10 cellular contexts compared by ENCODE assay signal in genomic region chr2:36569267-36569860, GRCh38. TPM values are rescaled to one million over a fixed set of nuclear protein-coding genes. Genes with fewer than 3 reads are reported as not detected.
DNase-seq lines count a peak whose midpoint lies in the region; ATAC-seq and TF ChIP-seq lines count a peak whose summit lies in the region.
"Had no signal": no experiment of that assay in that cellular context is flagged by ENCODE, and none has a peak within 500 bp of the region (broad histone marks: within the 10 kb centered on the region; RNA-seq: fewer than 3 reads in every experiment).

No MANE protein-coding gene starts in this region.

- H3K27me3 Mint-ChIP-seq in brain, result no peaks in the 10 kb centered on the region
- no peaks in the 10 kb centered on the region for H3K27me3 Mint-ChIP-seq in type B pancreatic cell
- H3K27me3 Mint-ChIP-seq: activated naive CD4-positive, alpha-beta T cell treated with anti-CD3 and anti-CD28 coated beads, Interleukin-2, amount 50 U/mL, for 24 hours had no signal

- H3K4me1 ChIP-seq in HUES64 (ENCODE audit: insufficient read depth, low read length) (peaks cover 40% of the 10 kb centered on the region), lung (ENCODE audit: control insufficient read depth in 2 of 2, insufficient read depth in 2 of 2, low read length in 2 of 2) (peaks cover 2 to 5% of the 10 kb centered on the region in 2 donors)
- H3K4me1 ChIP-seq: prostate gland had no signal

- H3K9me3 Mint-ChIP-seq in brain (no peaks in the 10 kb centered on the region), type B pancreatic cell (no peaks in the 10 kb centered on the region)
- H3K9me3 Mint-ChIP-seq: activated naive CD4-positive, alpha-beta T cell treated with anti-CD3 and anti-CD28 coated beads, Interleukin-2, amount 50 U/mL, for 24 hours; T-helper 1 cell treated with Interleukin-12 subunit alpha and Interleukin-12 subunit beta and Interleukin-4 antibody, amounts not matched to agents 30 μg/mL and 1 μg/mL, for 36 hours had no signal

- ATAC-seq in lung (ENCODE audit: insufficient read depth, low FRiP score), result peak; percentile 13
- ATAC-seq in GM18517 (IDR thresholded peaks at IDR 0.05; ENCODE audit: unreplicated experiment), result no peak
- ATAC-seq in GM18909 (IDR thresholded peaks at IDR 0.05; ENCODE audit: poor library complexity, unreplicated experiment), result no peak

- H3K4me1 Mint-ChIP-seq in brain, result peaks cover 28% of the 10 kb centered on the region
- H3K4me1 Mint-ChIP-seq in type B pancreatic cell (ENCODE audit: unreplicated experiment), result peaks cover 10% of the 10 kb centered on the region

- H3K4me3 Mint-ChIP-seq in brain (no peak overlapping the region), type B pancreatic cell (no peak overlapping the region)
- H3K4me3 Mint-ChIP-seq: activated naive CD4-positive, alpha-beta T cell treated with anti-CD3 and anti-CD28 coated beads, Interleukin-2, amount 50 U/mL, for 24 hours; T-helper 1 cell treated with Interleukin-12 subunit alpha and Interleukin-12 subunit beta and Interleukin-4 antibody, amounts not matched to agents 30 μg/mL and 1 μg/mL, for 36 hours had no signal

- DNase-seq in lung (ENCODE audit: low spot score) (no peak), type B pancreatic cell (ENCODE audit: extremely low spot score, unreplicated experiment) (no peak), mucosa of gallbladder (ENCODE audit: low spot score) (no peak)

- no peaks in the 10 kb centered on the region for H3K27me3 ChIP-seq in HUES64 (ENCODE audit: insufficient read depth, low read length)
- no peaks in the 10 kb centered on the region for H3K27me3 ChIP-seq in lung (ENCODE audit: control insufficient read depth, insufficient read depth)

- H3K27ac Mint-ChIP-seq in brain, result peak overlapping the region in 4 of 5 experiments; percentile 27 to 68 (median 46)
- peak overlapping the region; percentile 70 for H3K27ac Mint-ChIP-seq in type B pancreatic cell
- H3K27ac Mint-ChIP-seq: activated naive CD4-positive, alpha-beta T cell treated with anti-CD3 and anti-CD28 coated beads, Interleukin-2, amount 50 U/mL, for 24 hours; T-helper 1 cell treated with Interleukin-12 subunit alpha and Interleukin-12 subunit beta and Interleukin-4 antibody, amounts not matched to agents 30 μg/mL and 1 μg/mL, for 36 hours had no signal

- no peaks in the 10 kb centered on the region for H3K9me3 ChIP-seq in HUES64 (ENCODE audit: insufficient read depth, low read depth, low read length)
- H3K9me3 ChIP-seq in lung (ENCODE audit: control insufficient read depth in 2 of 2, insufficient read depth in 1 of 2, low read length in 1 of 2), result no peaks in the 10 kb centered on the region
- H3K9me3 ChIP-seq: prostate gland had no signal

- H3K4me3 ChIP-seq in HUES64 (ENCODE audit: low read length) (no peak overlapping the region), lung (no peak overlapping the region)
- H3K4me3 ChIP-seq: prostate gland had no signal

- TF ChIP-seq CTCF in brain (conservative IDR thresholded peaks at IDR 0.05) (no peak), lung (IDR thresholded peaks at IDR 0.05; ENCODE audit: control extremely low read depth, extremely low read depth) (no peak), type B pancreatic cell (conservative IDR thresholded peaks at IDR 0.05) (no peak)

- H3K27ac ChIP-seq in HUES64 (ENCODE audit: low read depth, low read length) (peak overlapping the region; percentile 1; the same call in 1 of the 2 replicates), lung (ENCODE audit: low read depth in 1 of 2, low read length in 1 of 2) (no peak overlapping the region)
- H3K27ac ChIP-seq: prostate gland had no signal

- 0 out of 2 replicates have a peak overlapping the region, but pooled peaks have one; percentile 6 for H3K9ac ChIP-seq in HUES64 (ENCODE audit: low read depth, low read length)

- 83% methylated on average over 3 of the region's 3 CpGs for WGBS in HUES64
- 82 to 94% methylated on average over 3 of the region's 3 CpGs for WGBS in lung, 2 donors

- peaks cover 9% of the 10 kb centered on the region for H3K36me3 ChIP-seq in HUES64 (ENCODE audit: insufficient read depth, low read length)
- H3K36me3 ChIP-seq in lung (ENCODE audit: control insufficient read depth in 2 of 2, insufficient read depth in 2 of 2, low read length in 2 of 2), result peaks cover 9 to 13% of the 10 kb centered on the region in 2 donors
- H3K36me3 ChIP-seq: prostate gland had no signal

- H3K36me3 Mint-ChIP-seq in brain (peaks cover 62% of the 10 kb centered on the region), type B pancreatic cell (peaks cover 41% of the 10 kb centered on the region)

RNA-seq across cellular contexts. Expression of gene FEZ2, which starts 28.6 kb away (rescaled TPM):
- 21.7 TPM for polyA plus RNA-seq in HUES64 (2013, experiment 1 of 2)
- polyA plus RNA-seq in HUES64 (2013, experiment 2 of 2), result 34.9 TPM
- polyA plus RNA-seq in brain (ENCODE audit: insufficient read depth, low read depth, low replicate concordance), result 20.3 TPM
- 10 to 100 TPM; 36.1 to 62.9 TPM for total RNA-seq in lung
- polyA plus RNA-seq in lung, result 10 to 100 TPM; 17.6 to 26.8 TPM
- 29.9 and 34.4 TPM in 2 replicates for total RNA-seq in type B pancreatic cell (ENCODE audit: low replicate concordance)
- total RNA-seq in mucosa of gallbladder, result 38.8 TPM
